Comparison of ENCODE assay signal across 1 cellular context in the genomic region with DNA sequence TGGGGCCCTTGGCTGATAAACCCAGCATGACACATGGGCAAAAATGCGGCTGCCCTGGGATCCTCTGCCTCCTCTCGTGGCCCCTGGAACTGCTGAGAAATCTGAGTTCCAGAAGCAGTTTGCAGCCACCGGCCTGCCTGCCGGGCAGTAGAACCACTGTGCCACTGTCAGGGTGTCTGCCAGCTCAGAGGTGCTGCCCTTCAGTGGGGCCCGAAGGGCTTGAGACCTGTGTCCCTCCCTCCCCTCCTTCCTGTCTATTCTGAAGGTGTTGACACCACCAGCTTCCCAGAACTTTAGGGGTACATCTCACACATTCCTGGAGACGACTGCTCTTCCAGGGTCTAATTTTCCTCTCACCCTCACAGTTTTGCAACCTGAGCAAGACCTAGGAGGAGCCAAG.
TF ChIP-seq lines count a peak whose summit lies in the region.

No MANE protein-coding gene starts in this region.

TF ChIP-seq in endothelial cell of umbilical vein, 7 proteins besides CTCF, POLR2A, EP300 and RAD21 (continued from another document):
- TF ChIP-seq EZH2 (IDR thresholded peaks at IDR 0.05; ENCODE audit: borderline replicate concordance, low read depth, low read length, severe bottlenecking) (no peak), MYC (IDR thresholded peaks at IDR 0.05; ENCODE audit: low read depth, low read length) (no peak), JUN (IDR thresholded peaks at IDR 0.05; ENCODE audit: borderline replicate concordance, insufficient read depth, insufficient read length, low read depth) (no peak)
- TF ChIP-seq, protein P1, sequence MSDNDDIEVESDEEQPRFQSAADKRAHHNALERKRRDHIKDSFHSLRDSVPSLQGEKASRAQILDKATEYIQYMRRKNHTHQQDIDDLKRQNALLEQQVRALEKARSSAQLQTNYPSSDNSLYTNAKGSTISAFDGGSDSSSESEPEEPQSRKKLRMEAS (IDR thresholded peaks at IDR 0.05; ENCODE audit: insufficient read depth, insufficient read length): no peak
